Comparison of ENCODE assay signal across 34 cellular contexts in the genomic region with DNA sequence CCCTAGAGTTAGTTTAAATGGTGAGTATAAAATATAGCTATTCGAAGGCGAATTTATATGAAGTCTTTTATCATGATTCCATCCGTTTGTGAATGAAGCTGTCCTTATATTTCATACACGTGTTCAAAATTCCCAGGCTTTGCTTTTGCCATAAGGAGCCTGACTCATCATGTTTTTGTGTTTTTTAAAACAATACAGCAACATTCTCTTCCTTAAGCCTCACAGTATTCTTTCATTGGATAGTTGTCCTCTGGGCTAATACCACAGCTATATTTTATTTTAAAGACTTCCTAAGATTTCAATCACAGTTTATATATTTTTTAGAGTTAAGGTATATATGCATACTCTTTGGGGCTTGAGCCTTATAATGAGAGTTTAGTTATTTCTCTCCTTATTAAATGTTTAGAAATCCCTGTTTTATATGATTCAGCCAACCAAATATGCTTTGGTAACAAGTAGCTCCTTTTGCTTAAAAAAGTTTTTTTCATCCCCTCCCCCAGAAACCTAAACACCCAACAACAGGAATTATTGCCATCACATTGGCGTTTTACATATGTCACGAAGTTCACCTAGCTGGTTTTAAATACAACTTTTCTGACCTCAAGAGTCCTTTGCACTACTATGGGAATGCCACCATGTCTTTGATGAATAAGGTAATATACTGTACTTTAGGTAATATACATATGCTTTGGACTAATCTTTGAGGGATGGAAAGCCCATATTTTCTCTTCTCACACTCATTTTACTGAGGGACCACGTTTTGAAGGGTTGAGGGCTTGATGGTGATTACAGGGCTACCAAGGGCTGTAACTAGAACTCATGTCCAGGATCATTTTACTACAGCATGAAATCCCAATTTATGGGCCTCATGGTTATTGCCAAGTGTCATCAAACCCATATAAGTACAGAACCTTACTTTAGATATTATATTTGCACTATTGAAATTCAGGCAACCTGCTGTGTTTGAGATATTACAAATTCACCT. TPM values are rescaled to one million over a fixed set of nuclear protein-coding genes. Genes with fewer than 3 reads are reported as not detected.
DNase-seq lines count a peak whose midpoint lies in the region; ATAC-seq, FAIRE-seq and TF ChIP-seq lines count a peak whose summit lies in the region.
"Had no signal": no experiment of that assay in that cellular context is flagged by ENCODE, and none has a peak within 500 bp of the region (broad histone marks: within the 10 kb centered on the region; RNA-seq: fewer than 3 reads in every experiment).

No MANE protein-coding gene starts in this region.

- peaks cover 27% of the 10 kb centered on the region for H3K4me1 ChIP-seq in HepG2 (ENCODE audit: insufficient read depth, low read length)
- peaks cover 0 to 23% (median 3%) of the 10 kb centered on the region in 4 donors for H3K4me1 ChIP-seq in right lobe of liver
- H3K4me1 ChIP-seq: esophagus squamous epithelium, vagina had no signal

- no peaks in the 10 kb centered on the region for H3K27me3 ChIP-seq in HepG2 (ENCODE audit: control insufficient read depth in 1 of 2, insufficient read depth in 2 of 2, low read length in 2 of 2)
- no peaks in the 10 kb centered on the region for H3K27me3 ChIP-seq in right lobe of liver
- H3K27me3 ChIP-seq: cardiac muscle cell, esophagus squamous epithelium, thyroid gland, vagina had no signal

- no peaks in the 10 kb centered on the region for H3K79me2 ChIP-seq in HepG2 (ENCODE audit: insufficient read depth, low read length)

- ATAC-seq in HepG2 (no peak), right lobe of liver (no peak), sciatic nerve (no peak), HG02885 (IDR thresholded peaks at IDR 0.05; ENCODE audit: poor library complexity, unreplicated experiment) (no peak)
- ATAC-seq: naive thymus-derived CD4-positive, alpha-beta T cell; stimulated activated naive CD8-positive, alpha-beta T cell treated with anti-CD3 and anti-CD28 coated beads, Interleukin-15, amount 100 ng/mL, for 72 hours had no signal

- peaks cover 0 to 8% of the 10 kb centered on the region in 2 experiments; a peak in 4 of 5 replicates for H3K36me3 ChIP-seq in HepG2 (replicated peaks in 1 of 2; ENCODE audit: control insufficient read depth in 1 of 2, insufficient read depth in 2 of 2, low read length in 2 of 2)
- H3K36me3 ChIP-seq in right lobe of liver: peaks cover 0 to 9% (median 4%) of the 10 kb centered on the region in 4 donors
- H3K36me3 ChIP-seq: thyroid gland had no signal

- intact Hi-C loops in HepG2 (cut with micrococcal nuclease; ENCODE audit: unreplicated experiment) (no loop called here), right lobe of liver (cut with DNase I) (no loop called here), sciatic nerve (cut with DNase I) (no loop called here)

- no peak overlapping the region for H3K9ac ChIP-seq in HepG2 (ENCODE audit: insufficient read depth, low read depth, low read length)

- H4K20me1 ChIP-seq in HepG2 (ENCODE audit: insufficient read depth, low read length): no peaks in the 10 kb centered on the region

- FAIRE-seq in HepG2 (lab: Jason Lieb, UNC): no peak
- FAIRE-seq: A204.1, small intestine had no signal

- no peak for TF ChIP-seq RAD21 in HepG2 (CRISPR knock-in tag; IDR thresholded peaks at IDR 0.05)

- BruUV-seq in HepG2 (replicated peaks; lab: Mats Ljungman, UMichigan): no TSS peak

- POLR2A ChIA-PET in HepG2 (lab: Yijun Ruan, JAX): no interaction called here

- H3K27ac ChIP-seq in HepG2 (ENCODE audit: extremely low read length, insufficient read depth, low read length) (no peak overlapping the region), right lobe of liver (no peak overlapping the region)
- H3K27ac ChIP-seq: cardiac muscle cell, esophagus squamous epithelium, thyroid gland, vagina had no signal

- no peak overlapping the region for H3K4me3 ChIP-seq in HepG2 (replicated peaks in 1 of 3; ENCODE audit: insufficient read depth in 1 of 3, low read depth in 2 of 3, low read length in 3 of 3)
- H3K4me3 ChIP-seq in right lobe of liver: no peak overlapping the region
- H3K4me3 ChIP-seq in astrocyte of the spinal cord (ENCODE audit: low read depth, low read length): no peak overlapping the region
- no peak overlapping the region for H3K4me3 ChIP-seq in fibroblast of the aortic adventitia (ENCODE audit: low read depth, low read length)
- H3K4me3 ChIP-seq: cardiac muscle cell, esophagus squamous epithelium, thyroid gland, vagina had no signal

- H3K9me3 ChIP-seq in HepG2 (ENCODE audit: low read length): no peaks in the 10 kb centered on the region
- H3K9me3 ChIP-seq in right lobe of liver: no peaks in the 10 kb centered on the region
- H3K9me3 ChIP-seq: esophagus squamous epithelium, thyroid gland, vagina had no signal

- TF ChIP-seq CTCF in HepG2 (CRISPR knock-in tag; IDR thresholded peaks at IDR 0.05) (no peak), right lobe of liver (IDR thresholded peaks at IDR 0.05) (no peak), astrocyte of the spinal cord (IDR thresholded peaks at IDR 0.05; ENCODE audit: low read depth, low read length) (no peak), fibroblast of the aortic adventitia (IDR thresholded peaks at IDR 0.05; ENCODE audit: insufficient read depth, low read length) (no peak)

- CTCF ChIA-PET in HepG2 (lab: Yijun Ruan, JAX; ENCODE audit: low intra/inter-chr PET ratio, low total read pairs): no interaction called here

- TF ChIP-seq EP300 in HepG2 (IDR thresholded peaks at IDR 0.05; ENCODE audit: low read depth in 2 of 2, low read length in 2 of 2) (no peak), HepG2 (CRISPR knock-in tag; IDR thresholded peaks at IDR 0.05; ENCODE audit: borderline replicate concordance) (no peak)

- in situ Hi-C loops in HepG2 (cut with HindIII; ENCODE audit: extremely low pct_ligation_motif_present, low pct_unique_long_range_greater_than_20kb): no loop called here
- in situ Hi-C loops in astrocyte of the spinal cord (cut with HindIII; ENCODE audit: low sequenced_read_pairs): loop anchor here (25.0 kb wide), 1 partner anchor 179 kb away; no protein-coding TSS in a partner anchor

- no peak overlapping the region for H3K4me2 ChIP-seq in HepG2 (ENCODE audit: low read depth, low read length)

- WGBS in HepG2 (ENCODE audit: low lambda C conversion rate): 95% methylated on average over 7 of the region's 7 CpGs
- WGBS in right lobe of liver (ENCODE audit: insufficient coverage, low coverage, low lambda C conversion rate, missing lambda C conversion rate): 80% methylated on average over 7 of the region's 7 CpGs

- H2AFZ ChIP-seq in HepG2 (ENCODE audit: low read length): no peak overlapping the region

- no peak for DNase-seq in HepG2 (ENCODE audit: low spot score)
- no peak for DNase-seq in right lobe of liver
- DNase-seq in astrocyte of the spinal cord (ENCODE audit: low read depth, low spot score): peak; percentile 66
- DNase-seq in fibroblast of the aortic adventitia (ENCODE audit: low read depth): peak; percentile 42
- no peak for DNase-seq in Ammon's horn (ENCODE audit: low spot score)
- DNase-seq in sciatic nerve (ENCODE audit: low spot score): no peak
- DNase-seq in activated naive CD4-positive, alpha-beta T cell treated with Interleukin-2 at 50 U/mL for 16 hours: no peak
- DNase-seq: activated CD4-positive, alpha-beta T cell treated with anti-CD3 and anti-CD28 coated beads, Interleukin-2, amount 10 ng/mL, durations not matched to agents 7 days and 5 days; activated naive CD4-positive, alpha-beta T cell; activated T-cell treated with anti-CD3 and anti-CD28 coated beads, Interleukin-2, amount 50 U/mL, for 48 hours; CD8-positive, alpha-beta memory T cell; cortex of kidney; esophagus squamous epithelium; islet precursor cell; KG1; midbrain; naive thymus-derived CD4-positive, alpha-beta T cell; NCI-H146; NCI-H510A; occipital lobe; OCI-M1; Right ventricle myocardium superior; small intestine; stimulated activated CD4-positive, alpha-beta T cell treated with anti-CD3 and anti-CD28 coated beads, Interleukin-1b, Interleukin-23, amount 100 ng/mL, for 48 hours; stimulated activated CD8-positive, alpha-beta memory T cell treated with anti-CD3 and anti-CD28 coated beads, Interleukin-4, amount 100 ng/mL, for 48 hours; stimulated activated naive CD8-positive, alpha-beta T cell treated with anti-CD3 and anti-CD28 coated beads, Interleukin-15, amount 100 ng/mL, for 72 hours; SW 1271; thyroid gland had no signal

- TF ChIP-seq POLR2A in HepG2 (IDR thresholded peaks at IDR 0.05; ENCODE audit: insufficient read depth in 1 of 2, low read depth in 2 of 2, low read length in 2 of 2): no peak
- TF ChIP-seq POLR2A in right lobe of liver (IDR thresholded peaks at IDR 0.05): no peak

TF ChIP-seq in HepG2, 621 proteins besides CTCF, POLR2A, EP300 and RAD21:
- TF ChIP-seq POLR2G (IDR thresholded peaks at IDR 0.05; ENCODE audit: low read depth, low read length) (0 out of 2 replicates have a peak, but pooled peaks have one; percentile 31), FOXC1 (CRISPR knock-in tag; IDR thresholded peaks at IDR 0.05; ENCODE audit: borderline replicate concordance) (no peak)

RNA-seq across cellular contexts. Expression of a gene that starts 28.5 kb away (rescaled TPM):
- total RNA-seq in HepG2 (2016; rRNA removed; fragmentation: Illumina TruSeq; extraction: Trizol): 16.3 and 23.2 TPM in 2 replicates
- total RNA-seq in HepG2 (2016; cell fraction: cytosol; rRNA removed; fragmentation: Illumina TruSeq; extraction: Trizol; ENCODE audit: low read depth): 42.6 and 48.7 TPM in 2 replicates
- total RNA-seq in HepG2 (2016; cell fraction: insoluble cytoplasmic fraction; rRNA removed; fragmentation: Illumina TruSeq; extraction: Trizol): 18.1 and 25.7 TPM in 2 replicates
- 26.9 and 29.4 TPM in 2 replicates for total RNA-seq in HepG2 (2016; cell fraction: membrane; rRNA removed; fragmentation: Illumina TruSeq; extraction: Trizol)
- 36.0 and 39.4 TPM in 2 replicates for total RNA-seq in HepG2 (2016; cell fraction: nucleus; rRNA removed; fragmentation: Illumina TruSeq; extraction: Trizol)
- 11.7 and 17.5 TPM in 2 replicates for polyA plus RNA-seq in HepG2 (2011; rRNA removed)
- polyA plus RNA-seq in HepG2 (2011; cell fraction: cytosol; rRNA removed): 6.4 and 9.1 TPM in 2 replicates
- polyA plus RNA-seq in HepG2 (2011; cell fraction: nucleus; rRNA removed): 12.3 and 12.7 TPM in 2 replicates
- 12.2 and 16.3 TPM in 2 replicates for polyA plus RNA-seq in HepG2 (2012)
- 8.6 and 11.5 TPM in 2 replicates for polyA plus RNA-seq in HepG2 (2016; cell fraction: cytosol; fragmentation: Illumina TruSeq; extraction: Trizol; ENCODE audit: low read depth)
- polyA plus RNA-seq in HepG2 (2016; cell fraction: insoluble cytoplasmic fraction; fragmentation: Illumina TruSeq; extraction: Trizol; ENCODE audit: low read depth): 18.1 and 18.9 TPM in 2 replicates
- polyA plus RNA-seq in HepG2 (2016; cell fraction: membrane; fragmentation: Illumina TruSeq; extraction: Trizol; ENCODE audit: low read depth): 13.3 and 15.7 TPM in 2 replicates
- polyA plus RNA-seq in HepG2 (2016; cell fraction: nucleus; fragmentation: Illumina TruSeq; extraction: Trizol; ENCODE audit: insufficient read depth, low read depth): 68.6 and 70.2 TPM in 2 replicates
- 12.2 TPM in 1 of 2 replicates, not detected in the other for polyA minus RNA-seq in HepG2 (2011; rRNA and poly(A)+ RNA removed; ENCODE audit: low replicate concordance)
- polyA minus RNA-seq in HepG2 (2011; cell fraction: cytosol; rRNA and poly(A)+ RNA removed): 13.5 and 16.5 TPM in 2 replicates
- polyA minus RNA-seq in HepG2 (2011; cell fraction: nucleus; rRNA and poly(A)+ RNA removed): 33.6 and 35.4 TPM in 2 replicates
- total RNA-seq in right lobe of liver: 10 to 100 TPM; 17.8 to 69.6 (median 31.5) TPM
- 2.3 and 3.5 TPM in 2 replicates for total RNA-seq in fibroblast of the aortic adventitia (ENCODE audit: low replicate concordance)
- 25.1 TPM for total RNA-seq in sciatic nerve
- total RNA-seq: B cell, G401 had no signal
- polyA plus RNA-seq: CD8-positive, alpha-beta memory T cell had no signal

Comparison
In these comparisons a context has a peak if more than half of its experiments do, and no peak if none do; other contexts are left out.
1. DNase-seq: peak in astrocyte of the spinal cord (single experiment) and fibroblast of the aortic adventitia (single experiment); none in HepG2 (single experiment), right lobe of liver (0 of 3), Ammon's horn (single experiment), sciatic nerve (single experiment) and activated naive CD4-positive, alpha-beta T cell treated with Interleukin-2 at 50 U/mL for 16 hours (single experiment).